ENCODE assay signal across 23 cellular contexts in the genomic region with DNA sequence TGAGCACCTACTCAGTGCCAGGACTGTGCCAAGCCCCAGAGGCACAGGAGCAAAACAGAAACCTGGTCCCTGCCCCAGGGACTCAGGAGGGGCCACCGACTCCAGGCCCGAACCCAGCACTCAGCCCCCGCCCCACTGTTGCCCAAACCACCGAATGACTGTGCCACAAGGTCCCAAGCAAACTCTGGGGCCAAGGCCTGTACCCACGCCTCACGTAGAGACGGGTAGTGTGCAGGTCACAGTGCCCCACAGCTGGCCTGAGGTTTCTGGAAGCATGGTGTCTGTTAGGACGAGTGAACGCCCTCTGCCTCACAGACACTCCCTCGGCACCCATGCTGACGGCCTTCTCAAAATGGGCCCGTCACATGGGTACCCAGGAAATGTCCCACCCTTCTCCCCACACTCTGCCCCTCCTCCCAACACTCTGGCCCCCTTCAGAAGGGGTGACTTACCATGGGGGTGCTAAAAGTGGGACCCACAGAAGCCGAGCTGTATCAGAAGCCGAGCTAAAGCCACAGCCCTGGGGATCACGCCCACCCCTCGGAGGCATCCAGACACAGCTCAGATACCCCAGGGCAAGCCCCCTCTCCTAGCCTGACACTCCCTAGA. TPM values are rescaled to one million over a fixed set of nuclear protein-coding genes. Genes with fewer than 3 reads are reported as not detected.
DNase-seq lines count a peak whose midpoint lies in the region; ATAC-seq and TF ChIP-seq lines count a peak whose summit lies in the region.
"Had no signal": no experiment of that assay in that cellular context is flagged by ENCODE, and none has a peak within 500 bp of the region (broad histone marks: within the 10 kb centered on the region; RNA-seq: fewer than 3 reads in every experiment).

No MANE protein-coding gene starts in this region.

- H3K36me3 Mint-ChIP-seq in endodermal cell (ENCODE audit: low read depth) (peaks cover 10% of the 10 kb centered on the region), osteocyte (ENCODE audit: unreplicated experiment) (no peaks in the 10 kb centered on the region)
- H3K36me3 Mint-ChIP-seq: CD4-positive, CD25-positive, alpha-beta regulatory T cell; naive thymus-derived CD8-positive, alpha-beta T cell had no signal

- TF ChIP-seq POLR2A in stomach (IDR thresholded peaks at IDR 0.05) = no peak

- DNase-seq in endodermal cell (no peak), osteocyte (ENCODE audit: extremely low spot score, unreplicated experiment) (no peak), stomach (no peak), A673 (ENCODE audit: low spot score) (no peak), left lobe of liver (ENCODE audit: low spot score) (no peak), NCI-H524 treated with DMSO at 0.1 percent for 48 hours (lab: John Stamatoyannopoulos, UW) (no peak)
- DNase-seq: activated CD4-positive, alpha-beta T cell treated with anti-CD3 and anti-CD28 coated beads for 4 hours; activated gamma-delta T cell treated with Interleukin-2 at 50 U/mL for 16 hours; CD4-positive, CD25-positive, alpha-beta regulatory T cell; islet precursor cell; Karpas-422; NCI-H146; NCI-H446 treated with DMSO at 0.1 percent for 48 hours; stimulated activated naive CD8-positive, alpha-beta T cell treated with anti-CD3 and anti-CD28 coated beads, Interleukin-15, amount 100 ng/mL, for 72 hours; T-helper 2 cell had no signal

- H3K9ac ChIP-seq in endodermal cell (ENCODE audit: extremely low read depth, low read length, poor library complexity, severe bottlenecking) = no peak overlapping the region

- H3K27me3 Mint-ChIP-seq in endodermal cell (ENCODE audit: insufficient read depth) (no peaks in the 10 kb centered on the region), osteocyte (ENCODE audit: unreplicated experiment) (no peaks in the 10 kb centered on the region)
- H3K27me3 Mint-ChIP-seq: naive thymus-derived CD8-positive, alpha-beta T cell had no signal

- H3K36me3 ChIP-seq in HEK293 (ENCODE audit: control insufficient read depth in 2 of 2, insufficient read depth in 1 of 2, low read length in 2 of 2) = no peaks in the 10 kb centered on the region
- peaks cover under 1% of the 10 kb centered on the region for H3K36me3 ChIP-seq in endodermal cell (ENCODE audit: control insufficient read depth, insufficient read depth, low read length)
- no peaks in the 10 kb centered on the region for H3K36me3 ChIP-seq in stomach
- no peaks in the 10 kb centered on the region for H3K36me3 ChIP-seq in A673 (ENCODE audit: insufficient read depth, low read length, poor library complexity, severe bottlenecking)
- H3K36me3 ChIP-seq: tibial nerve had no signal

- no TSS peak for BruUV-seq in A673 (replicated peaks; lab: Mats Ljungman, UMichigan)

- H3K4me1 Mint-ChIP-seq in endodermal cell (peaks cover 22% of the 10 kb centered on the region), osteocyte (ENCODE audit: unreplicated experiment) (peaks cover 89% of the 10 kb centered on the region)
- H3K4me1 Mint-ChIP-seq: CD4-positive, CD25-positive, alpha-beta regulatory T cell; stimulated activated naive CD8-positive, alpha-beta T cell treated with anti-CD3 and anti-CD28 coated beads, Interleukin-15, amount 100 ng/mL, for 72 hours had no signal

- WGBS in endodermal cell (ENCODE audit: insufficient coverage in 1 of 2, insufficient read length in 1 of 2), 2 experiments = 96% methylated on average over 9 to 16 of the region's 16 CpGs
- WGBS in stomach, 5 donors = 82 to 90% (median 88%) methylated on average over 13 to 16 of the region's 16 CpGs

- no peaks in the 10 kb centered on the region for H3K9me3 Mint-ChIP-seq in endodermal cell
- H3K9me3 Mint-ChIP-seq in osteocyte (ENCODE audit: unreplicated experiment) = no peaks in the 10 kb centered on the region
- H3K9me3 Mint-ChIP-seq: central memory CD8-positive, alpha-beta T cell; naive thymus-derived CD8-positive, alpha-beta T cell; stimulated activated naive CD8-positive, alpha-beta T cell treated with anti-CD3 and anti-CD28 coated beads, Interleukin-15, amount 100 ng/mL, for 72 hours had no signal

- ATAC-seq in left lobe of liver = no peak
- ATAC-seq: HCT116; naive thymus-derived CD8-positive, alpha-beta T cell; Right ventricle myocardium inferior; stimulated activated naive CD8-positive, alpha-beta T cell treated with anti-CD3 and anti-CD28 coated beads, Interleukin-15, amount 100 ng/mL, for 72 hours had no signal

- H3K27ac Mint-ChIP-seq in endodermal cell (peak overlapping the region; percentile 66), osteocyte (ENCODE audit: unreplicated experiment) (peak overlapping the region; percentile 95)
- H3K27ac Mint-ChIP-seq: CD4-positive, CD25-positive, alpha-beta regulatory T cell; naive thymus-derived CD8-positive, alpha-beta T cell; stimulated activated naive CD8-positive, alpha-beta T cell treated with anti-CD3 and anti-CD28 coated beads, Interleukin-15, amount 100 ng/mL, for 72 hours had no signal

- H3K27ac ChIP-seq in HEK293 (ENCODE audit: extremely low read depth, low read depth, low read length) (no peak overlapping the region), endodermal cell (ENCODE audit: low read depth, low read length) (no peak overlapping the region), stomach (peak overlapping the region in 4 of 5 donors; percentile 16 to 78 (median 46)), A673 (ENCODE audit: low read depth, low read length, poor library complexity, severe bottlenecking) (no peak overlapping the region)

- intact Hi-C loops in stomach (cut with DNase I; ENCODE audit: low total_unique reads) (no loop called here), A673 (cut with micrococcal nuclease; ENCODE audit: unreplicated experiment) (no loop called here)

- no peak for TF ChIP-seq EP300 in stomach (IDR thresholded peaks at IDR 0.05)

- no peak for TF ChIP-seq CTCF in HEK293 (tag by site-specific recombination; IDR thresholded peaks at IDR 0.05)
- TF ChIP-seq CTCF in endodermal cell (conservative IDR thresholded peaks at IDR 0.05) = no peak
- TF ChIP-seq CTCF in osteocyte (IDR thresholded peaks at IDR 0.05) = no peak
- no peak for TF ChIP-seq CTCF in stomach (IDR thresholded peaks at IDR 0.05)
- no peak for TF ChIP-seq CTCF in A673 (conservative IDR thresholded peaks at IDR 0.05; ENCODE audit: low read depth, low read length)

- H3K9me3 ChIP-seq in HEK293 (ENCODE audit: control insufficient read depth, insufficient read depth, low read depth, low read length) (no peaks in the 10 kb centered on the region), endodermal cell (ENCODE audit: control insufficient read depth, low read length) (no peaks in the 10 kb centered on the region), stomach (no peaks in the 10 kb centered on the region), A673 (ENCODE audit: low read depth, low read length, poor library complexity, severe bottlenecking) (no peaks in the 10 kb centered on the region)
- H3K9me3 ChIP-seq: tibial nerve had no signal

- H3K27me3 ChIP-seq in endodermal cell (ENCODE audit: control insufficient read depth, insufficient read depth, low read length, poor library complexity, severe bottlenecking) = no peaks in the 10 kb centered on the region
- H3K27me3 ChIP-seq in stomach = no peaks in the 10 kb centered on the region
- no peaks in the 10 kb centered on the region for H3K27me3 ChIP-seq in A673 (replicated peaks; ENCODE audit: insufficient read depth, low read depth, low read length, poor library complexity)
- H3K27me3 ChIP-seq: dorsolateral prefrontal cortex, tibial nerve had no signal

- CTCF ChIA-PET in HEK293 (lab: Yijun Ruan, JAX) = interaction anchor here (0.7 kb wide), 1 partner anchor 124 kb away, joined by 4 read pairs; no protein-coding TSS in a partner anchor
- CTCF ChIA-PET in A673 (lab: Charles Lee) = no interaction called here

- no peak overlapping the region for H3K4me3 ChIP-seq in HEK293 (ENCODE audit: low read depth, low read length)
- no peak overlapping the region for H3K4me3 ChIP-seq in endodermal cell (ENCODE audit: low read length)
- H3K4me3 ChIP-seq in stomach = no peak overlapping the region
- no peak overlapping the region for H3K4me3 ChIP-seq in A673 (ENCODE audit: low read depth, low read length, poor library complexity, severe bottlenecking)
- H3K4me3 ChIP-seq: dorsolateral prefrontal cortex, tibial nerve had no signal

- H3K4me1 ChIP-seq in HEK293 (ENCODE audit: control insufficient read depth, insufficient read depth, low read length) (peaks cover 7% of the 10 kb centered on the region; the same call in 1 of the 2 replicates), endodermal cell (ENCODE audit: control insufficient read depth, insufficient read depth, low read length) (no peaks in the 10 kb centered on the region), stomach (peaks cover 47 to 100% (median 78%) of the 10 kb centered on the region in 4 donors), A673 (ENCODE audit: insufficient read depth, low read length, poor library complexity, severe bottlenecking) (peaks cover 44% of the 10 kb centered on the region)

- H3K4me3 Mint-ChIP-seq in endodermal cell = no peak overlapping the region
- no peak overlapping the region for H3K4me3 Mint-ChIP-seq in osteocyte (ENCODE audit: unreplicated experiment)
- H3K4me3 Mint-ChIP-seq: CD4-positive, CD25-positive, alpha-beta regulatory T cell; central memory CD8-positive, alpha-beta T cell; naive thymus-derived CD8-positive, alpha-beta T cell; stimulated activated naive CD8-positive, alpha-beta T cell treated with anti-CD3 and anti-CD28 coated beads, Interleukin-15, amount 100 ng/mL, for 72 hours had no signal

- POLR2A ChIA-PET in HEK293 (lab: Yijun Ruan, JAX) = no interaction called here
- POLR2A ChIA-PET in A673 (lab: Charles Lee; ENCODE audit: low non-redundant PET) = no interaction called here

RNA-seq across cellular contexts. Expression of a gene that starts 44.2 kb away (rescaled TPM):
- total RNA-seq in endodermal cell (100 to 1,000 TPM in 1 of 2 donors, 10 to 100 TPM in 1; 75.3 to 109 TPM), osteocyte (125 and 127 TPM in 2 replicates), stomach (100 to 1,000 TPM in 2 of 5 donors, 10 to 100 TPM in 3; 58.6 to 169 (median 80.5) TPM), A673 (2021) (77.8 and 81.7 TPM in 2 replicates), left lobe of liver (5.8 TPM)
- polyA plus RNA-seq in endodermal cell (2013, experiment 1 of 2) = 119 TPM
- 108 TPM for polyA plus RNA-seq in endodermal cell (2013, experiment 2 of 2)
- polyA plus RNA-seq in stomach = 10 to 100 TPM; 21.3 to 41.2 (median 34.6) TPM
- total RNA-seq: OCI-LY7 had no signal

Comparison
In these comparisons a context has a peak if more than half of its experiments do, and no peak if none do; other contexts are left out.
1. H3K27ac ChIP-seq: peak in stomach (4 of 5); none in HEK293 (single experiment), endodermal cell (single experiment) and A673 (single experiment).